9 cellular contexts compared by ENCODE assay signal in the genomic region with DNA sequence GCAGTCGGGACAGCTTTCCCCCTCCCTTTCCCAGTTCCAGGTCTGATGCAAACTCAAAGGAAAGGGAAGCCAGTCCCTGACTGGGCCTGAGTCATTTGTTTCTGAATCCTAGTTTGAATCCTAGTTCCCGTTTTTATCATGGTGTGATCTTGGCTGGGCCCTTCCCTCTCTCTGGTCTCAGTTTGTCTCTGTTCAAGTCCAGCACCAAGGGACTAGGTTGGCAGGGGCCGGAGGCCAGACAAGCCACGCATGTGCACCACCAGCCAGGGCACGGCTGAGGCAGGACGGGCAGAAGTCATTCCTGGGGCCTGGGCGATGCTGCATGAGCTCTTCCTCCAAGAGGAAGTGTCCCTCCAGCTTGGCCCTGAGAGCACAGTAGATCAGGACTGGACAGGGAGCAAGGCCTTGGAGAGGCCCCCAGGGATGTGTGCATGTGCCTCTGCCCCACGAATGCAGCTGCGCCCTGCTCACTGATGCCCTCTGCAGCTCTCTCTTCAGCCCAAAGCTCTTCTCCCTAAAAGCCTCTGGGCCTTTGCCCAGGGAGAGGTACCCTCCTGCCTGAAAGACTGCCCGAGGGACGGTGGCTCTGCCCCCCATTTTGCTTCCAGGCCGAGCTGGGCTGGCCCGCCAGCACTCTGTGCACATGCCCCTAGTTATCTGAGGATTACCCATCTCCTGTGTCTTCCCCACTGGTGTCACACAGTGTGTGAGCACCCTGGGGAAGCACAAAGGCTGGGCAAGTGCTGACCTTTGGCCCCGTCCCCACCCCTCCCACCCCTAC.
DNase-seq lines count a peak whose midpoint lies in the region; ATAC-seq and TF ChIP-seq lines count a peak whose summit lies in the region.
"Had no signal": no experiment of that assay in that cellular context is flagged by ENCODE, and none has a peak within 500 bp of the region (broad histone marks: within the 10 kb centered on the region; RNA-seq: fewer than 3 reads in every experiment).

No MANE protein-coding gene starts in this region.

- H2AFZ ChIP-seq in Karpas-422 (ENCODE audit: low read length) = no peak overlapping the region

- peak overlapping the region; percentile 81 for H3K27ac Mint-ChIP-seq in endothelial cell (ENCODE audit: unreplicated experiment)
- H3K27ac Mint-ChIP-seq in activated CD8-positive, alpha-beta memory T cell treated with anti-CD3 and anti-CD28 coated beads, Interleukin-2, amount 10 ng/mL, durations not matched to agents 7 days and 5 days = no peak overlapping the region

- peaks cover 7% of the 10 kb centered on the region for H3K27me3 Mint-ChIP-seq in endothelial cell (ENCODE audit: unreplicated experiment)
- H3K27me3 Mint-ChIP-seq in activated CD8-positive, alpha-beta memory T cell treated with anti-CD3 and anti-CD28 coated beads, Interleukin-2, amount 10 ng/mL, durations not matched to agents 7 days and 5 days = no peaks in the 10 kb centered on the region

- DNase-seq in CD1c-positive myeloid dendritic cell (ENCODE audit: extremely low spot score) (peak; percentile 89), NB4 (ENCODE audit: low read depth) (peak; percentile 58), endothelial cell (ENCODE audit: low spot score) (no peak), globus pallidus (ENCODE audit: low spot score) (no peak), Karpas-422 (no peak)
- no peak for DNase-seq in effector memory CD4-positive, alpha-beta T cell
- no peak for DNase-seq in activated CD8-positive, alpha-beta memory T cell treated with anti-CD3 and anti-CD28 coated beads, Interleukin-2, amount 10 ng/mL, durations not matched to agents 7 days and 5 days

- H3K4me1 ChIP-seq in neutrophil (ENCODE audit: control insufficient read depth in 1 of 2, insufficient read depth in 1 of 2, low read depth in 1 of 2, low read length in 1 of 2) = peaks cover under 1 to 3% of the 10 kb centered on the region in 2 experiments
- H3K4me1 ChIP-seq in effector memory CD4-positive, alpha-beta T cell (ENCODE audit: control insufficient read depth, insufficient read depth, low read length, poor library complexity, severe bottlenecking) = peaks cover 9% of the 10 kb centered on the region
- no peaks in the 10 kb centered on the region for H3K4me1 ChIP-seq in Karpas-422 (ENCODE audit: low read length)

- no peaks in the 10 kb centered on the region for H3K9me2 ChIP-seq in Karpas-422 (replicated peaks; ENCODE audit: insufficient read depth, low read length)

- no peak for TF ChIP-seq POLR2A in NB4 (IDR thresholded peaks at IDR 0.05; ENCODE audit: extremely low read depth, insufficient read length)

- CTCF ChIA-PET in activated CD8-positive, alpha-beta memory T cell treated with anti-CD3 and anti-CD28 coated beads, Interleukin-2, amount 10 ng/mL, durations not matched to agents 7 days and 5 days (lab: Charles Lee) = no interaction called here

- H4K20me1 ChIP-seq in Karpas-422 (ENCODE audit: insufficient read depth, low read depth, low read length) = peaks cover 48% of the 10 kb centered on the region; the same call in 1 of the 2 replicates

- H3K79me2 ChIP-seq in Karpas-422 (ENCODE audit: low read length) = no peaks in the 10 kb centered on the region

- TF ChIP-seq CTCF in NB4 (IDR thresholded peaks at IDR 0.05; ENCODE audit: low read depth, low read length) (peak; percentile 28), endothelial cell (IDR thresholded peaks at IDR 0.05; ENCODE audit: unreplicated experiment) (no peak), neutrophil (IDR thresholded peaks at IDR 0.05) (no peak)

- H3K4me2 ChIP-seq in Karpas-422 (ENCODE audit: low read depth, low read length, poor library complexity, severe bottlenecking) = no peak overlapping the region

- H3K4me3 Mint-ChIP-seq in endothelial cell (ENCODE audit: unreplicated experiment) = no peak overlapping the region
- H3K4me3 Mint-ChIP-seq in activated CD8-positive, alpha-beta memory T cell treated with anti-CD3 and anti-CD28 coated beads, Interleukin-2, amount 10 ng/mL, durations not matched to agents 7 days and 5 days = no peak overlapping the region

- no peaks in the 10 kb centered on the region for H3K36me3 Mint-ChIP-seq in endothelial cell (ENCODE audit: low read depth, unreplicated experiment)
- H3K36me3 Mint-ChIP-seq in activated CD8-positive, alpha-beta memory T cell treated with anti-CD3 and anti-CD28 coated beads, Interleukin-2, amount 10 ng/mL, durations not matched to agents 7 days and 5 days = no peaks in the 10 kb centered on the region

- no peak for ATAC-seq in activated CD8-positive, alpha-beta memory T cell treated with anti-CD3 and anti-CD28 coated beads, Interleukin-2, amount 10 ng/mL, durations not matched to agents 7 days and 5 days

- H3K27ac ChIP-seq in neutrophil (peak overlapping the region; percentile 16), Karpas-422 (ENCODE audit: low read length) (no peak overlapping the region)
- H3K27ac ChIP-seq in effector memory CD4-positive, alpha-beta T cell (ENCODE audit: insufficient read depth, low read length, poor library complexity, severe bottlenecking) = no peak overlapping the region

- H3K9me3 Mint-ChIP-seq in endothelial cell (ENCODE audit: unreplicated experiment) = no peaks in the 10 kb centered on the region
- no peaks in the 10 kb centered on the region for H3K9me3 Mint-ChIP-seq in activated CD8-positive, alpha-beta memory T cell treated with anti-CD3 and anti-CD28 coated beads, Interleukin-2, amount 10 ng/mL, durations not matched to agents 7 days and 5 days (ENCODE audit: low read depth)

- H3K9me3 ChIP-seq in neutrophil (no peaks in the 10 kb centered on the region), Karpas-422 (ENCODE audit: low read length) (no peaks in the 10 kb centered on the region)
- no peaks in the 10 kb centered on the region for H3K9me3 ChIP-seq in effector memory CD4-positive, alpha-beta T cell (ENCODE audit: control insufficient read depth, low read length)
- H3K9me3 ChIP-seq: prostate gland had no signal

- H3K36me3 ChIP-seq in neutrophil = no peaks in the 10 kb centered on the region
- H3K36me3 ChIP-seq in effector memory CD4-positive, alpha-beta T cell (ENCODE audit: control insufficient read depth, insufficient read depth, low read length) = no peaks in the 10 kb centered on the region
- no peaks in the 10 kb centered on the region for H3K36me3 ChIP-seq in Karpas-422 (ENCODE audit: insufficient read depth, low read length)
- H3K36me3 ChIP-seq: prostate gland had no signal

- H3K27me3 ChIP-seq in neutrophil (no peaks in the 10 kb centered on the region), Karpas-422 (ENCODE audit: low read length) (no peaks in the 10 kb centered on the region)
- no peaks in the 10 kb centered on the region for H3K27me3 ChIP-seq in effector memory CD4-positive, alpha-beta T cell (replicated peaks; ENCODE audit: control insufficient read depth, insufficient read depth, low read length, poor library complexity, severe bottlenecking)

- H3K4me1 Mint-ChIP-seq in endothelial cell (ENCODE audit: unreplicated experiment) = peaks cover 25% of the 10 kb centered on the region
- H3K4me1 Mint-ChIP-seq in activated CD8-positive, alpha-beta memory T cell treated with anti-CD3 and anti-CD28 coated beads, Interleukin-2, amount 10 ng/mL, durations not matched to agents 7 days and 5 days = peaks cover 1% of the 10 kb centered on the region

- H3K4me3 ChIP-seq in NB4 (ENCODE audit: low read depth, low read length) = no peak overlapping the region
- H3K4me3 ChIP-seq in neutrophil (ENCODE audit: low read depth in 1 of 2, low read length in 1 of 2) = no peak overlapping the region
- H3K4me3 ChIP-seq in effector memory CD4-positive, alpha-beta T cell (ENCODE audit: insufficient read depth, low read depth, low read length, poor library complexity, severe bottlenecking) = no peak overlapping the region
- no peak overlapping the region for H3K4me3 ChIP-seq in Karpas-422 (ENCODE audit: low read length)
- H3K4me3 ChIP-seq: prostate gland had no signal

- no peak overlapping the region for H3K9ac ChIP-seq in Karpas-422 (ENCODE audit: low read length)

Comparison
In these comparisons a context has a peak if more than half of its experiments do, and no peak if none do; other contexts are left out.
1. DNase-seq: peak in CD1c-positive myeloid dendritic cell (single experiment) and NB4 (single experiment); none in endothelial cell (single experiment), globus pallidus (single experiment), effector memory CD4-positive, alpha-beta T cell (0 of 3), activated CD8-positive, alpha-beta memory T cell treated with anti-CD3 and anti-CD28 coated beads, Interleukin-2, amount 10 ng/mL, durations not matched to agents 7 days and 5 days (single experiment) and Karpas-422 (single experiment).